In the genomic region with DNA sequence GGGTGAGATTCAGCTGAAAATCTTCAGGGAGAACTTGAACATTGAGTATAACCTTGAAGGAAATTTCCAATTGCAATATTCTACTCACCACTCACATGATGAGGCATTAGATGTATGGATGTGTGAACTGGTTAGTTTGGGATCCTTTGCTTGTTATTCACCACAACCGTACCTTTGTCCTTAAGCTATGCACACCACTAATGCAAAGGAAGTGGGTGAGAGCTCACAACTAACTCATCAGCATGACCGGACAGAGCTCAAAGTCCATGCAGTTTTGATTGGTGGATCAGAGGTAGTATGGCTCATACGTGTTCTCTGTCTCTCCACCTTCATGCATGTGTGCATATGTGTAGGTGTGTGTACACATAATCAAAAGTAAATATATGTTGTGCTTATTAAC, we compare ENCODE assay signal across 23 cellular contexts. TPM values are rescaled to one million over a fixed set of nuclear protein-coding genes. Genes with fewer than 3 reads are reported as not detected.
DNase-seq lines count a peak whose midpoint lies in the region; ATAC-seq, FAIRE-seq and TF ChIP-seq lines count a peak whose summit lies in the region.
"Had no signal": no experiment of that assay in that cellular context is flagged by ENCODE, and none has a peak within 500 bp of the region (broad histone marks: within the 10 kb centered on the region; RNA-seq: fewer than 3 reads in every experiment).

No MANE protein-coding gene starts in this region.

- DNase-seq in D721Med (ENCODE audit: insufficient read length, low spot score) (no peak), RKO (ENCODE audit: low spot score) (peak; percentile 2), epithelial cell of esophagus (ENCODE audit: low read depth) (peak; percentile 9), mucosa of descending colon (peak in 1 of 3 donors; percentile 39), KG1 (lab: John Stamatoyannopoulos, UW) (no peak), NCI-H510A treated with DMSO at 0.1 percent for 48 hours (lab: John Stamatoyannopoulos, UW) (no peak), H54 (ENCODE audit: insufficient read length, low spot score) (no peak)
- no peak for DNase-seq in activated CD4-positive, alpha-beta T cell treated with anti-CD3 and anti-CD28 coated beads for 36 hours
- DNase-seq: Caco-2; CD4-positive, CD25-positive, alpha-beta regulatory T cell; CD8-positive, alpha-beta T cell; DMS53; DMS79 treated with DMSO at 0.1 percent for 48 hours; GF-D8; HCEC 1CT had no signal

- H3K36me3 Mint-ChIP-seq in activated CD4-positive, alpha-beta T cell treated with anti-CD3 and anti-CD28 coated beads for 36 hours (ENCODE audit: low read depth), result no peaks in the 10 kb centered on the region
- H3K36me3 Mint-ChIP-seq: CD4-positive, CD25-positive, alpha-beta regulatory T cell; CD8-positive, alpha-beta T cell had no signal

- intact Hi-C loops in mucosa of descending colon (cut with DNase I, micrococcal nuclease), result no loop called here
- intact Hi-C loops in activated CD4-positive, alpha-beta T cell treated with anti-CD3 and anti-CD28 coated beads for 36 hours (cut with DNase I, micrococcal nuclease), result no loop called here

- no peak overlapping the region for H3K4me3 Mint-ChIP-seq in activated CD4-positive, alpha-beta T cell treated with anti-CD3 and anti-CD28 coated beads for 36 hours
- H3K4me3 Mint-ChIP-seq: B cell; CD4-positive, CD25-positive, alpha-beta regulatory T cell; CD8-positive, alpha-beta T cell; GM23338 had no signal

- H3K27me3 Mint-ChIP-seq in activated CD4-positive, alpha-beta T cell treated with anti-CD3 and anti-CD28 coated beads for 36 hours, result peaks cover 11% of the 10 kb centered on the region
- H3K27me3 Mint-ChIP-seq: CD4-positive, CD25-positive, alpha-beta regulatory T cell had no signal

- no peaks in the 10 kb centered on the region for H3K4me1 Mint-ChIP-seq in activated CD4-positive, alpha-beta T cell treated with anti-CD3 and anti-CD28 coated beads for 36 hours
- H3K4me1 Mint-ChIP-seq: B cell; CD4-positive, CD25-positive, alpha-beta regulatory T cell had no signal

- peak; percentile 96 for ATAC-seq in mucosa of descending colon
- no peak for ATAC-seq in activated CD4-positive, alpha-beta T cell treated with anti-CD3 and anti-CD28 coated beads for 36 hours
- ATAC-seq: CD8-positive, alpha-beta T cell; GM23338 had no signal

- H3K27ac Mint-ChIP-seq in activated CD4-positive, alpha-beta T cell treated with anti-CD3 and anti-CD28 coated beads for 36 hours, result no peak overlapping the region
- H3K27ac Mint-ChIP-seq: B cell; CD4-positive, CD25-positive, alpha-beta regulatory T cell; CD8-positive, alpha-beta T cell; GM23338 had no signal

- no peak for TF ChIP-seq POLR2A in H54 (IDR thresholded peaks at IDR 0.05; ENCODE audit: low read depth, low read length)

- H3K4me3 ChIP-seq in epithelial cell of esophagus (ENCODE audit: low read length), result no peak overlapping the region
- H3K4me3 ChIP-seq in mucosa of descending colon, result no peak overlapping the region
- H3K4me3 ChIP-seq: BLaER1, GM23338 had no signal

- H3K9me3 Mint-ChIP-seq in activated CD4-positive, alpha-beta T cell treated with anti-CD3 and anti-CD28 coated beads for 36 hours (ENCODE audit: low read depth), result no peaks in the 10 kb centered on the region
- H3K9me3 Mint-ChIP-seq: CD8-positive, alpha-beta T cell; GM23338 had no signal

- CTCF ChIA-PET in activated CD4-positive, alpha-beta T cell treated with anti-CD3 and anti-CD28 coated beads for 36 hours (lab: Charles Lee), result interaction anchor here (1.4 kb wide), 1 partner anchor 20 kb away, joined by 3 read pairs; no protein-coding TSS in a partner anchor

- H3K36me3 ChIP-seq in mucosa of descending colon (ENCODE audit: low read depth), result no peaks in the 10 kb centered on the region
- H3K36me3 ChIP-seq: BLaER1 had no signal

- H3K9me3 ChIP-seq in mucosa of descending colon, result no peaks in the 10 kb centered on the region
- H3K9me3 ChIP-seq: BLaER1, Caco-2 had no signal

- TF ChIP-seq CTCF in D721Med (IDR thresholded peaks at IDR 0.05; ENCODE audit: insufficient read depth, missing control alignments), result no peak
- TF ChIP-seq CTCF in epithelial cell of esophagus (IDR thresholded peaks at IDR 0.05; ENCODE audit: insufficient read depth, low read depth, low read length, missing control alignments), result no peak
- no peak for TF ChIP-seq CTCF in mucosa of descending colon (IDR thresholded peaks at IDR 0.05)

- FAIRE-seq in D721Med (lab: Jason Lieb, UNC), result peak; percentile 63
- no peak for FAIRE-seq in H54 (lab: Jason Lieb, UNC)
- FAIRE-seq: A204.1, GM12891, GM18507 had no signal

- POLR2A ChIA-PET in activated CD4-positive, alpha-beta T cell treated with anti-CD3 and anti-CD28 coated beads for 36 hours (lab: Charles Lee), result no interaction called here

- H3K4me1 ChIP-seq in mucosa of descending colon (ENCODE audit: low read depth), result peaks cover 12% of the 10 kb centered on the region
- H3K4me1 ChIP-seq: BLaER1, Caco-2 had no signal

RNA-seq across cellular contexts. Expression of gene MROH9, which starts 43.5 kb away (rescaled TPM):
- not detected for total RNA-seq in mucosa of descending colon
- total RNA-seq in activated CD4-positive, alpha-beta T cell treated with anti-CD3 and anti-CD28 coated beads for 36 hours, result not detected
- total RNA-seq: B cell; Caco-2; CD4-positive, CD25-positive, alpha-beta regulatory T cell; CD8-positive, alpha-beta T cell; G401; GM23338; H4 had no signal

Comparison
In these comparisons a context has a peak if more than half of its experiments do, and no peak if none do; other contexts are left out.
1. DNase-seq: peak in RKO (single experiment) and epithelial cell of esophagus (single experiment); none in D721Med (single experiment), KG1 (single experiment), NCI-H510A treated with DMSO at 0.1 percent for 48 hours (single experiment), H54 (single experiment) and activated CD4-positive, alpha-beta T cell treated with anti-CD3 and anti-CD28 coated beads for 36 hours (single experiment).